In genomic region chr2:186855216-186855615, GRCh38 we compare ENCODE assay signal across 9 cellular contexts. TPM values are rescaled to one million over a fixed set of nuclear protein-coding genes. Genes with fewer than 3 reads are reported as not detected.
"Had no signal": no experiment of that assay in that cellular context is flagged by ENCODE, and none has a peak within 500 bp of the region (broad histone marks: within the 10 kb centered on the region; RNA-seq: fewer than 3 reads in every experiment).

No MANE protein-coding gene starts in this region.

- DNase-seq: IMR-90, KBM-7, KG1 had no signal

- H3K4me1 Mint-ChIP-seq: IgD-negative memory B cell had no signal

- H3K27ac Mint-ChIP-seq: IgD-negative memory B cell had no signal

- H3K27ac ChIP-seq: HL-60, KMS-11 had no signal

- H3K4me3 Mint-ChIP-seq: IgD-negative memory B cell had no signal

- H3K36me3 Mint-ChIP-seq: IgD-negative memory B cell had no signal

- H3K9ac ChIP-seq: KMS-11 had no signal

- H3K4me2 ChIP-seq: KMS-11 had no signal

- H3K27me3 Mint-ChIP-seq: IgD-negative memory B cell had no signal

- FAIRE-seq: HTR-8/SVneo had no signal

RNA-seq across cellular contexts. Expression of gene ZSWIM2, which starts 6.2 kb away (rescaled TPM):
- total RNA-seq: HT-29, HT1080, IMR-90 had no signal
- polyA plus RNA-seq: IgD-negative memory B cell had no signal
